23 cellular contexts compared by ENCODE assay signal in genomic region chr2:236687296-236687955, GRCh38.
DNase-seq lines count a peak whose midpoint lies in the region; ATAC-seq and TF ChIP-seq lines count a peak whose summit lies in the region.
"Had no signal": no experiment of that assay in that cellular context is flagged by ENCODE, and none has a peak within 500 bp of the region (broad histone marks: within the 10 kb centered on the region; RNA-seq: fewer than 3 reads in every experiment).

No MANE protein-coding gene starts in this region.

- H3K9me3 ChIP-seq in heart left ventricle (no peaks in the 10 kb centered on the region), neural progenitor cell (ENCODE audit: low read depth) (no peaks in the 10 kb centered on the region), upper lobe of right lung (no peaks in the 10 kb centered on the region), prostate gland (no peaks in the 10 kb centered on the region)
- H3K9me3 ChIP-seq: colonic mucosa, gastroesophageal sphincter had no signal

- H3K9me3 Mint-ChIP-seq in brain: peaks cover 0 to 4% (median 0%) of the 10 kb centered on the region in 5 experiments
- H3K9me3 Mint-ChIP-seq in neural progenitor cell: no peaks in the 10 kb centered on the region
- H3K9me3 Mint-ChIP-seq in activated naive CD8-positive, alpha-beta T cell treated with anti-CD3 and anti-CD28 coated beads for 36 hours: no peaks in the 10 kb centered on the region
- H3K9me3 Mint-ChIP-seq: activated naive CD8-positive, alpha-beta T cell treated with anti-CD3 and anti-CD28 coated beads, Interleukin-2, amount 10 ng/mL, durations not matched to agents 7 days and 5 days; CD8-positive, alpha-beta memory T cell; effector memory CD8-positive, alpha-beta T cell; T-cell had no signal

- H3K4me1 Mint-ChIP-seq in brain: peaks cover 46% of the 10 kb centered on the region
- H3K4me1 Mint-ChIP-seq in neural progenitor cell: peaks cover 71% of the 10 kb centered on the region
- no peaks in the 10 kb centered on the region for H3K4me1 Mint-ChIP-seq in activated naive CD8-positive, alpha-beta T cell treated with anti-CD3 and anti-CD28 coated beads for 36 hours
- H3K4me1 Mint-ChIP-seq: activated CD8-positive, alpha-beta memory T cell treated with anti-CD3 and anti-CD28 coated beads, Interleukin-2, amount 10 ng/mL, durations not matched to agents 7 days and 5 days; activated naive CD8-positive, alpha-beta T cell treated with anti-CD3 and anti-CD28 coated beads, Interleukin-2, amount 10 ng/mL, durations not matched to agents 7 days and 5 days; CD8-positive, alpha-beta memory T cell; T-cell had no signal

- H3K27ac Mint-ChIP-seq in brain (peak overlapping the region in 3 of 5 experiments; percentile 39 to 54 (median 52)), neural progenitor cell (peak overlapping the region; percentile 18)
- no peak overlapping the region for H3K27ac Mint-ChIP-seq in activated naive CD8-positive, alpha-beta T cell treated with anti-CD3 and anti-CD28 coated beads for 36 hours
- H3K27ac Mint-ChIP-seq: activated CD8-positive, alpha-beta memory T cell treated with anti-CD3 and anti-CD28 coated beads, Interleukin-2, amount 10 ng/mL, durations not matched to agents 7 days and 5 days; activated naive CD8-positive, alpha-beta T cell treated with anti-CD3 and anti-CD28 coated beads, Interleukin-2, amount 10 ng/mL, durations not matched to agents 7 days and 5 days; effector memory CD8-positive, alpha-beta T cell; T-cell had no signal

- H3K4me3 ChIP-seq in heart left ventricle (no peak overlapping the region), neural progenitor cell (no peak overlapping the region), upper lobe of right lung (no peak overlapping the region), prostate gland (no peak overlapping the region)
- H3K4me3 ChIP-seq: colonic mucosa, gastroesophageal sphincter had no signal

- 59 to 74% (median 63%) methylated on average over 4 to 8 of the region's 8 CpGs for WGBS in heart left ventricle, 4 donors
- 39% methylated on average over 8 of the region's 8 CpGs for WGBS in prostate gland

- H3K36me3 ChIP-seq in heart left ventricle: no peaks in the 10 kb centered on the region
- H3K36me3 ChIP-seq in neural progenitor cell: no peaks in the 10 kb centered on the region
- no peaks in the 10 kb centered on the region for H3K36me3 ChIP-seq in upper lobe of right lung
- H3K36me3 ChIP-seq in prostate gland: no peaks in the 10 kb centered on the region
- H3K36me3 ChIP-seq: colonic mucosa, gastroesophageal sphincter had no signal

- no peaks in the 10 kb centered on the region for H3K79me2 ChIP-seq in neural progenitor cell (ENCODE audit: low read depth)

- TF ChIP-seq POLR2A in heart left ventricle (IDR thresholded peaks at IDR 0.05): no peak
- TF ChIP-seq POLR2A in prostate gland (IDR thresholded peaks at IDR 0.05): no peak

- intact Hi-C loops in heart left ventricle (cut with DNase I) (loop anchor here in 2 of 10 donors (5.0 kb wide), 1 partner anchor 120 kb away; the partner anchor contains the start of gene ACKR3 (in 2 of the 2)), upper lobe of right lung (cut with DNase I) (no loop called here), prostate gland (cut with DNase I) (no loop called here)

- H3K9ac ChIP-seq in neural progenitor cell: no peak overlapping the region

- DNase-seq in heart left ventricle: peak in 4 of 5 donors; percentile 38 to 65 (median 50)
- DNase-seq in neural progenitor cell (ENCODE audit: low spot score): no peak
- DNase-seq in upper lobe of right lung: no peak
- DNase-seq in activated CD4-positive, alpha-beta T cell treated with anti-CD3 and anti-CD28 coated beads for 1 hour: no peak
- DNase-seq in prostate gland (ENCODE audit: low spot score): no peak
- DNase-seq in activated naive CD8-positive, alpha-beta T cell treated with anti-CD3 and anti-CD28 coated beads for 36 hours: no peak
- DNase-seq: activated CD4-positive, alpha-beta T cell treated with anti-CD3 and anti-CD28 coated beads for 48 hours; activated CD8-positive, alpha-beta memory T cell treated with anti-CD3 and anti-CD28 coated beads, Interleukin-2, amount 10 ng/mL, durations not matched to agents 7 days and 5 days; activated naive CD8-positive, alpha-beta T cell treated with anti-CD3 and anti-CD28 coated beads, Interleukin-2, amount 10 ng/mL, durations not matched to agents 7 days and 5 days; CD8-positive, alpha-beta memory T cell; colonic mucosa; effector memory CD8-positive, alpha-beta T cell; GF-D8; Karpas-422; kidney; NCI-H1694 treated with DMSO at 0.1 percent for 48 hours; NCI-H748 treated with DMSO at 0.1 percent for 48 hours; OCI-M1; SIG-M5; T-cell had no signal

- H3K36me3 Mint-ChIP-seq in brain (no peaks in the 10 kb centered on the region), neural progenitor cell (no peaks in the 10 kb centered on the region)
- no peaks in the 10 kb centered on the region for H3K36me3 Mint-ChIP-seq in activated naive CD8-positive, alpha-beta T cell treated with anti-CD3 and anti-CD28 coated beads for 36 hours
- H3K36me3 Mint-ChIP-seq: activated CD8-positive, alpha-beta memory T cell treated with anti-CD3 and anti-CD28 coated beads, Interleukin-2, amount 10 ng/mL, durations not matched to agents 7 days and 5 days; activated naive CD8-positive, alpha-beta T cell treated with anti-CD3 and anti-CD28 coated beads, Interleukin-2, amount 10 ng/mL, durations not matched to agents 7 days and 5 days; CD8-positive, alpha-beta memory T cell; T-cell had no signal

- H3F3A ChIP-seq in neural progenitor cell (ENCODE audit: low read depth): no peaks in the 10 kb centered on the region

- H3K27me3 Mint-ChIP-seq in brain (peaks cover 7% of the 10 kb centered on the region), neural progenitor cell (ENCODE audit: insufficient read depth, low read depth) (peaks cover 9% of the 10 kb centered on the region)
- no peaks in the 10 kb centered on the region for H3K27me3 Mint-ChIP-seq in activated naive CD8-positive, alpha-beta T cell treated with anti-CD3 and anti-CD28 coated beads for 36 hours

- H3K4me3 Mint-ChIP-seq in brain (no peak overlapping the region), neural progenitor cell (no peak overlapping the region)
- H3K4me3 Mint-ChIP-seq in activated naive CD8-positive, alpha-beta T cell treated with anti-CD3 and anti-CD28 coated beads for 36 hours: no peak overlapping the region
- H3K4me3 Mint-ChIP-seq: activated CD8-positive, alpha-beta memory T cell treated with anti-CD3 and anti-CD28 coated beads, Interleukin-2, amount 10 ng/mL, durations not matched to agents 7 days and 5 days; activated naive CD8-positive, alpha-beta T cell treated with anti-CD3 and anti-CD28 coated beads, Interleukin-2, amount 10 ng/mL, durations not matched to agents 7 days and 5 days; CD8-positive, alpha-beta memory T cell; effector memory CD8-positive, alpha-beta T cell; T-cell had no signal

- TF ChIP-seq CTCF in brain (conservative IDR thresholded peaks at IDR 0.05): no peak
- TF ChIP-seq CTCF in heart left ventricle (IDR thresholded peaks at IDR 0.05): no peak
- no peak for TF ChIP-seq CTCF in neural progenitor cell (IDR thresholded peaks at IDR 0.05)
- TF ChIP-seq CTCF in upper lobe of right lung (IDR thresholded peaks at IDR 0.05): no peak
- TF ChIP-seq CTCF in prostate gland (IDR thresholded peaks at IDR 0.05): no peak

- no peaks in the 10 kb centered on the region for H3K27me3 ChIP-seq in heart left ventricle
- no peaks in the 10 kb centered on the region for H3K27me3 ChIP-seq in neural progenitor cell
- H3K27me3 ChIP-seq in upper lobe of right lung: no peaks in the 10 kb centered on the region
- H3K27me3 ChIP-seq in prostate gland (replicated peaks; ENCODE audit: insufficient read depth): no peaks in the 10 kb centered on the region
- H3K27me3 ChIP-seq: colonic mucosa, gastroesophageal sphincter had no signal

- H3K4me2 ChIP-seq in neural progenitor cell: no peak overlapping the region

- H3K4me1 ChIP-seq in heart left ventricle: peaks cover 0 to 59% (median 30%) of the 10 kb centered on the region in 12 donors
- H3K4me1 ChIP-seq in neural progenitor cell: peaks cover 25% of the 10 kb centered on the region
- H3K4me1 ChIP-seq in upper lobe of right lung: no peaks in the 10 kb centered on the region
- no peaks in the 10 kb centered on the region for H3K4me1 ChIP-seq in prostate gland (replicated peaks)
- H3K4me1 ChIP-seq: colonic mucosa had no signal

- no peak overlapping the region for H2AFZ ChIP-seq in neural progenitor cell (replicated peaks)

- ATAC-seq in heart left ventricle (peak; percentile 17 to 66 (median 54)), upper lobe of right lung (peak; percentile 27)
- ATAC-seq: activated CD8-positive, alpha-beta memory T cell treated with anti-CD3 and anti-CD28 coated beads, Interleukin-2, amount 10 ng/mL, durations not matched to agents 7 days and 5 days; effector memory CD8-positive, alpha-beta T cell; gastroesophageal sphincter; sciatic nerve; T-cell had no signal

- H4K20me1 ChIP-seq in neural progenitor cell (ENCODE audit: low read depth): no peaks in the 10 kb centered on the region

- H3K27ac ChIP-seq in heart left ventricle (peak overlapping the region in 8 of 12 donors; percentile 53 to 80 (median 72)), neural progenitor cell (no peak overlapping the region), upper lobe of right lung (no peak overlapping the region), prostate gland (no peak overlapping the region)
- H3K27ac ChIP-seq: colonic mucosa, gastroesophageal sphincter had no signal

Comparison
In these comparisons a context has a peak if more than half of its experiments do, and no peak if none do; other contexts are left out.
1. DNase-seq: peak in heart left ventricle (4 of 5); none in neural progenitor cell (single experiment), upper lobe of right lung (single experiment), activated CD4-positive, alpha-beta T cell treated with anti-CD3 and anti-CD28 coated beads for 1 hour (single experiment), prostate gland (single experiment) and activated naive CD8-positive, alpha-beta T cell treated with anti-CD3 and anti-CD28 coated beads for 36 hours (single experiment).
2. H3K27ac ChIP-seq: peak in heart left ventricle (8 of 12); none in neural progenitor cell (single experiment), upper lobe of right lung (single experiment) and prostate gland (0 of 2).